In genomic region chr19:12015753-12016116, GRCh38 we compare ENCODE assay signal across 19 cellular contexts. TPM values are rescaled to one million over a fixed set of nuclear protein-coding genes. Genes with fewer than 3 reads are reported as not detected.
DNase-seq lines count a peak whose midpoint lies in the region; ATAC-seq and TF ChIP-seq lines count a peak whose summit lies in the region.
"Had no signal": no experiment of that assay in that cellular context is flagged by ENCODE, and none has a peak within 500 bp of the region (broad histone marks: within the 10 kb centered on the region; RNA-seq: fewer than 3 reads in every experiment).

No MANE protein-coding gene starts in this region.

- H3K27ac Mint-ChIP-seq in progenitor cell of endocrine pancreas, result peak overlapping the region; percentile 71
- H3K27ac Mint-ChIP-seq: CD8-positive, alpha-beta memory T cell had no signal

- H3K4me3 Mint-ChIP-seq in progenitor cell of endocrine pancreas (ENCODE audit: low read depth), result no peak overlapping the region
- H3K4me3 Mint-ChIP-seq: CD8-positive, alpha-beta memory T cell had no signal

- ATAC-seq in GM21367 (IDR thresholded peaks at IDR 0.05; ENCODE audit: unreplicated experiment), result no peak
- ATAC-seq: A549, PC-3 had no signal

- TF ChIP-seq CTCF in choroid plexus epithelial cell (conservative IDR thresholded peaks at IDR 0.05; ENCODE audit: low read depth, low read length) (no peak), progenitor cell of endocrine pancreas (IDR thresholded peaks at IDR 0.05; ENCODE audit: unreplicated experiment) (no peak)

- H3K4me3 ChIP-seq in choroid plexus epithelial cell (ENCODE audit: low read depth, low read length), result no peak overlapping the region
- H3K4me3 ChIP-seq: A549, GM23248 had no signal

- H3K9me3 Mint-ChIP-seq in progenitor cell of endocrine pancreas (ENCODE audit: low read depth), result peaks cover 50% of the 10 kb centered on the region

- peaks cover 76% of the 10 kb centered on the region for H3K36me3 Mint-ChIP-seq in progenitor cell of endocrine pancreas (ENCODE audit: insufficient read depth)

- peak; percentile 2 for DNase-seq in ELR (ENCODE audit: low read depth)
- DNase-seq in NCI-H226, result peak; percentile 2
- DNase-seq in choroid plexus epithelial cell (ENCODE audit: low read depth), result peak; percentile 4
- DNase-seq in progenitor cell of endocrine pancreas (ENCODE audit: low spot score, unreplicated experiment), result no peak
- no peak for DNase-seq in NOMO-1 (lab: John Stamatoyannopoulos, UW; ENCODE audit: unreplicated experiment in 2 of 2)
- DNase-seq in kidney glomerular epithelial cell (lab: John Stamatoyannopoulos, UW), result no peak
- DNase-seq: C1 segment of cervical spinal cord; CD8-positive, alpha-beta memory T cell; DMS79 treated with DMSO at 0.1 percent for 48 hours; GM23248; HCEC 1CT; KG1; NCI-H1417; NCI-H187 treated with DMSO at 0.1 percent for 48 hours; NCI-H446 treated with DMSO at 0.1 percent for 48 hours; NCI-H69; PC-3 had no signal

- no peaks in the 10 kb centered on the region for H3K4me1 Mint-ChIP-seq in progenitor cell of endocrine pancreas (ENCODE audit: low read depth)

- no peaks in the 10 kb centered on the region for H3K27me3 Mint-ChIP-seq in progenitor cell of endocrine pancreas
- H3K27me3 Mint-ChIP-seq: CD8-positive, alpha-beta memory T cell had no signal

RNA-seq across cellular contexts. Expression of gene ZNF433, which starts 19.7 kb away (rescaled TPM):
- 9.1 and 10.7 TPM in 2 replicates for total RNA-seq in progenitor cell of endocrine pancreas

RNA-seq across cellular contexts. Expression of gene ZNF878, which starts 37.0 kb away (rescaled TPM):
- total RNA-seq in progenitor cell of endocrine pancreas, result 2.2 and 2.9 TPM in 2 replicates
- total RNA-seq: GM23248 had no signal

RNA-seq across cellular contexts. Expression of gene ZNF844, which starts 48.8 kb away (rescaled TPM):
- total RNA-seq in progenitor cell of endocrine pancreas, result 12.7 and 13.4 TPM in 2 replicates

RNA-seq across cellular contexts. Expression of gene ZNF763, which starts 50.9 kb away (rescaled TPM):
- total RNA-seq in progenitor cell of endocrine pancreas, result 8.7 and 8.9 TPM in 2 replicates

Comparison
In these comparisons a context has a peak if more than half of its experiments do, and no peak if none do; other contexts are left out.
1. DNase-seq: peak in ELR (single experiment), NCI-H226 (single experiment) and choroid plexus epithelial cell (single experiment); none in progenitor cell of endocrine pancreas (single experiment), NOMO-1 (0 of 2) and kidney glomerular epithelial cell (single experiment).